In the genomic region with DNA sequence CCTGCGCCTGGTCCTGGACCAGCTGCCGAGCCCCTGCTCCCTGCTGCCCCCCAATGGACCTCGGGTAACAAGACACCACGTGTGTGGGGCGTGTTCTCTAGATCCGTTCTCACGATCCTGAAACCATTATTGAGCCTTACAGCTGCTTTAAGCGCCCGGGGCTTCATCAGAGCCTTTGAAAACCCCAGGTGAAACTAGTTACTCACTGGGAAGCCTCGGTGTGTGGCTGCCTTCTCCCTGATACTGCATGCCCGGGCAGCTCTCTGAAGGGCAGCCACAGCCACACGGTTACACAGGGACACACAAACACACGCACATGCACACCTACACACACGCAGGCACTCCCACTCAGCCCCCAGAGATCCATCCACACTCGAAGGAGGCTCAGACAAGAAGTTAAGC, we compare ENCODE assay signal across 8 cellular contexts. TPM values are rescaled to one million over a fixed set of nuclear protein-coding genes. Genes with fewer than 3 reads are reported as not detected.
DNase-seq lines count a peak whose midpoint lies in the region; ATAC-seq lines count a peak whose summit lies in the region.

No MANE protein-coding gene starts in this region.

- H3K4me3 Mint-ChIP-seq in activated T-helper 17 cell treated with anti-CD3 and anti-CD28 coated beads, Interleukin-2, amount 50 U/mL, for 72 hours: peak overlapping the region; percentile 60

- peaks cover 38% of the 10 kb centered on the region for H3K27me3 Mint-ChIP-seq in activated T-helper 17 cell treated with anti-CD3 and anti-CD28 coated beads, Interleukin-2, amount 50 U/mL, for 72 hours

- H3K27ac Mint-ChIP-seq in activated T-helper 17 cell treated with anti-CD3 and anti-CD28 coated beads, Interleukin-2, amount 50 U/mL, for 72 hours: peak overlapping the region; percentile 70

- peaks cover 6% of the 10 kb centered on the region for H3K4me1 Mint-ChIP-seq in activated T-helper 17 cell treated with anti-CD3 and anti-CD28 coated beads, Interleukin-2, amount 50 U/mL, for 72 hours

- no peaks in the 10 kb centered on the region for H3K36me3 Mint-ChIP-seq in activated T-helper 17 cell treated with anti-CD3 and anti-CD28 coated beads, Interleukin-2, amount 50 U/mL, for 72 hours (ENCODE audit: low read depth)

- peak; percentile 83 for ATAC-seq in GM21825 (IDR thresholded peaks at IDR 0.05; ENCODE audit: unreplicated experiment)
- ATAC-seq in activated T-helper 17 cell treated with anti-CD3 and anti-CD28 coated beads, Interleukin-2, amount 50 U/mL, for 72 hours (replicated peaks): peak; percentile 95

- H3K9me3 Mint-ChIP-seq in activated T-helper 17 cell treated with anti-CD3 and anti-CD28 coated beads, Interleukin-2, amount 50 U/mL, for 72 hours: no peaks in the 10 kb centered on the region

- DNase-seq in NCI-H1694 treated with DMSO at 0.1 percent for 48 hours (lab: John Stamatoyannopoulos, UW): peak; percentile 20
- no peak for DNase-seq in NCI-H1694 (lab: John Stamatoyannopoulos, UW)
- peak; percentile 52 for DNase-seq in NCI-H128 (lab: John Stamatoyannopoulos, UW; ENCODE audit: unreplicated experiment)
- DNase-seq in hepatic stellate cell (ENCODE audit: low spot score): peak; percentile 73
- peak in 2 of 3 donors; percentile 22 to 30 for DNase-seq in stimulated activated CD4-positive, alpha-beta T cell treated with anti-CD3 and anti-CD28 coated beads, TNF-alpha, amount 100 ng/mL, for 48 hours (ENCODE audit: low read depth in 3 of 3)
- no peak for DNase-seq in DMS153 treated with DMSO at 0.1 percent for 48 hours (lab: John Stamatoyannopoulos, UW; ENCODE audit: unreplicated experiment)

RNA-seq across cellular contexts. Expression of gene HES2, which starts 5.3 kb away (rescaled TPM):
- total RNA-seq in activated T-helper 17 cell treated with anti-CD3 and anti-CD28 coated beads, Interleukin-2, amount 50 U/mL, for 72 hours: under 1 TPM; 0.17 to 0.37 TPM

RNA-seq across cellular contexts. Expression of gene ESPN, which starts 10.1 kb away (rescaled TPM):
- 1 to 10 TPM in 1 of 2 donors, under 1 TPM in 1; 0.71 to 3.5 TPM for total RNA-seq in activated T-helper 17 cell treated with anti-CD3 and anti-CD28 coated beads, Interleukin-2, amount 50 U/mL, for 72 hours

RNA-seq across cellular contexts. Expression of gene ACOT7, which starts 20.9 kb away (rescaled TPM):
- total RNA-seq in activated T-helper 17 cell treated with anti-CD3 and anti-CD28 coated beads, Interleukin-2, amount 50 U/mL, for 72 hours: 10 to 100 TPM; 43.5 to 96.3 TPM

RNA-seq across cellular contexts. Expression of gene TNFRSF25, which starts 51.5 kb away (rescaled TPM):
- 100 to 1,000 TPM; 132 to 199 TPM for total RNA-seq in activated T-helper 17 cell treated with anti-CD3 and anti-CD28 coated beads, Interleukin-2, amount 50 U/mL, for 72 hours

Comparison
In these comparisons a context has a peak if more than half of its experiments do, and no peak if none do; other contexts are left out.
1. DNase-seq: peak in NCI-H1694 treated with DMSO at 0.1 percent for 48 hours (single experiment), NCI-H128 (single experiment), hepatic stellate cell (single experiment) and stimulated activated CD4-positive, alpha-beta T cell treated with anti-CD3 and anti-CD28 coated beads, TNF-alpha, amount 100 ng/mL, for 48 hours (2 of 3); none in NCI-H1694 (single experiment) and DMS153 treated with DMSO at 0.1 percent for 48 hours (single experiment).